In genomic region chr3:11770105-11770476, GRCh38 we compare ENCODE assay signal across 8 cellular contexts.
DNase-seq lines count a peak whose midpoint lies in the region; ATAC-seq and TF ChIP-seq lines count a peak whose summit lies in the region.

No MANE protein-coding gene starts in this region.

- H3K4me2 ChIP-seq in Karpas-422 (ENCODE audit: low read depth, low read length, poor library complexity, severe bottlenecking) = peak overlapping the region; percentile 65

- ATAC-seq in GM19397 (IDR thresholded peaks at IDR 0.05; ENCODE audit: unreplicated experiment) (peak; percentile 18), GM21786 (IDR thresholded peaks at IDR 0.05; ENCODE audit: unreplicated experiment) (no peak)
- ATAC-seq in effector memory CD8-positive, alpha-beta T cell (replicated peaks) = no peak

- no peaks in the 10 kb centered on the region for H3K9me2 ChIP-seq in Karpas-422 (replicated peaks; ENCODE audit: insufficient read depth, low read length)

- no peaks in the 10 kb centered on the region for H3K79me2 ChIP-seq in Karpas-422 (ENCODE audit: low read length)

- H3K4me3 ChIP-seq in Karpas-422 (ENCODE audit: low read length) (peak overlapping the region; percentile 53), prostate gland (peak overlapping the region in 1 of 2 donors; percentile 11), tibial nerve (peak overlapping the region in 1 of 4 donors; percentile 6)

- H3K27me3 Mint-ChIP-seq in effector memory CD8-positive, alpha-beta T cell = no peaks in the 10 kb centered on the region

- no peaks in the 10 kb centered on the region for H4K20me1 ChIP-seq in Karpas-422 (ENCODE audit: insufficient read depth, low read depth, low read length)

- H2AFZ ChIP-seq in Karpas-422 (ENCODE audit: low read length) = peak overlapping the region; percentile 44; the same call in 1 of the 2 replicates

- intact Hi-C loops in prostate gland (cut with DNase I) = no loop called here

- H3K9me3 ChIP-seq in Karpas-422 (ENCODE audit: low read length) (no peaks in the 10 kb centered on the region), prostate gland (no peaks in the 10 kb centered on the region), tibial nerve (no peaks in the 10 kb centered on the region)

- WGBS in prostate gland = 27% methylated on average over 5 of the region's 5 CpGs
- WGBS in tibial nerve, 2 donors = 34 to 45% methylated on average over 5 of the region's 5 CpGs

- peaks cover 17 to 18% of the 10 kb centered on the region in 2 donors for H3K4me1 Mint-ChIP-seq in effector memory CD8-positive, alpha-beta T cell (ENCODE audit: low read depth in 2 of 2)

- H3K27me3 ChIP-seq in Karpas-422 (ENCODE audit: low read length) (no peaks in the 10 kb centered on the region), prostate gland (replicated peaks; ENCODE audit: insufficient read depth) (no peaks in the 10 kb centered on the region), tibial nerve (no peaks in the 10 kb centered on the region)

- TF ChIP-seq CTCF in prostate gland (IDR thresholded peaks at IDR 0.05) = no peak
- no peak for TF ChIP-seq CTCF in tibial nerve (IDR thresholded peaks at IDR 0.05)

- no peak for TF ChIP-seq EP300 in tibial nerve (IDR thresholded peaks at IDR 0.05)

- no peaks in the 10 kb centered on the region for H3K36me3 Mint-ChIP-seq in effector memory CD8-positive, alpha-beta T cell (ENCODE audit: insufficient read depth)

- DNase-seq in Karpas-422 (peak; percentile 53), prostate gland (ENCODE audit: low spot score) (peak; percentile 17), SKM-1 treated with dmso at 0.1 percent for 144 hours (lab: John Stamatoyannopoulos, UW; ENCODE audit: unreplicated experiment) (no peak), tibial nerve (ENCODE audit: low spot score in 2 of 2) (no peak)
- no peak for DNase-seq in effector memory CD8-positive, alpha-beta T cell
- DNase-seq in effector CD4-positive, alpha-beta T cell = no peak

- no peak for TF ChIP-seq POLR2A in prostate gland (IDR thresholded peaks at IDR 0.05)
- no peak for TF ChIP-seq POLR2A in tibial nerve (IDR thresholded peaks at IDR 0.05)

- H3K4me1 ChIP-seq in Karpas-422 (ENCODE audit: low read length) (peaks cover 21% of the 10 kb centered on the region), prostate gland (replicated peaks) (peaks cover 17% of the 10 kb centered on the region), tibial nerve (peaks cover 0 to 19% (median 4%) of the 10 kb centered on the region in 4 donors)

- H3K36me3 ChIP-seq in Karpas-422 (ENCODE audit: insufficient read depth, low read length) (no peaks in the 10 kb centered on the region), prostate gland (no peaks in the 10 kb centered on the region), tibial nerve (no peaks in the 10 kb centered on the region)

- H3K27ac ChIP-seq in Karpas-422 (ENCODE audit: low read length) (no peak overlapping the region), prostate gland (peak overlapping the region; percentile 72 to 75), tibial nerve (peak overlapping the region in 1 of 4 donors; percentile 23)

- peak overlapping the region; percentile 28; the same call in 1 of the 2 replicates for H3K9ac ChIP-seq in Karpas-422 (ENCODE audit: low read length)

- H3K27ac Mint-ChIP-seq in effector memory CD8-positive, alpha-beta T cell = peak overlapping the region; percentile 76 to 88

- H3K9me3 Mint-ChIP-seq in effector memory CD8-positive, alpha-beta T cell = no peaks in the 10 kb centered on the region

- H3K4me3 Mint-ChIP-seq in effector memory CD8-positive, alpha-beta T cell = peak overlapping the region; percentile 42 to 45

Comparison
In these comparisons a context has a peak if more than half of its experiments do, and no peak if none do; other contexts are left out.
1. DNase-seq: peak in Karpas-422 (single experiment) and prostate gland (single experiment); none in effector memory CD8-positive, alpha-beta T cell (0 of 3), SKM-1 treated with dmso at 0.1 percent for 144 hours (single experiment), tibial nerve (0 of 2) and effector CD4-positive, alpha-beta T cell (single experiment).